ENCODE assay signal across 30 cellular contexts in genomic region chr11:116712428-116712827, GRCh38.
"Had no signal": no experiment of that assay in that cellular context is flagged by ENCODE, and none has a peak within 500 bp of the region (broad histone marks: within the 10 kb centered on the region; RNA-seq: fewer than 3 reads in every experiment).

No MANE protein-coding gene starts in this region.

- H3K36me3 ChIP-seq: adrenal gland, ascending aorta, breast epithelium, cardiac muscle cell, colonic mucosa, esophagus muscularis mucosa, gastroesophageal sphincter had no signal

- ATAC-seq: activated CD4-positive, CD25-positive, alpha-beta regulatory T cell treated with anti-CD3 and anti-CD28 coated beads, Interleukin-2, amount 50 U/mL, for 24 hours; activated CD8-positive, alpha-beta memory T cell treated with anti-CD3 and anti-CD28 coated beads, Interleukin-2, amount 10 ng/mL, durations not matched to agents 7 days and 5 days; activated CD8-positive, alpha-beta T cell treated with anti-CD3 and anti-CD28 coated beads, Interleukin-2, amount 10 ng/mL, durations not matched to agents 7 days and 5 days; activated naive CD8-positive, alpha-beta T cell treated with anti-CD3 and anti-CD28 coated beads, Interleukin-2, amount 50 U/mL, for 24 hours; gastroesophageal sphincter had no signal

- DNase-seq: activated B cell treated with CpG ODN at 0.5 μM for 24 hours; activated CD4-positive, alpha-beta memory T cell treated with anti-CD3 and anti-CD28 coated beads for 36 hours; activated CD4-positive, alpha-beta T cell treated with anti-CD3 and anti-CD28 coated beads for 48 hours; activated CD4-positive, alpha-beta T cell treated with anti-CD3 and anti-CD28 coated beads, Interleukin-2, amount 50 U/mL, for 1 hour; activated CD8-positive, alpha-beta memory T cell treated with anti-CD3 and anti-CD28 coated beads, Interleukin-2, amount 10 ng/mL, durations not matched to agents 7 days and 5 days; activated CD8-positive, alpha-beta memory T cell treated with anti-CD3 and anti-CD28 coated beads, Interleukin-2, amount 50 U/mL, for 4 hours; activated CD8-positive, alpha-beta T cell treated with anti-CD3 and anti-CD28 coated beads, Interleukin-2, amount 10 ng/mL, durations not matched to agents 7 days and 5 days; activated effector memory CD4-positive, alpha-beta T cell treated with anti-CD3 and anti-CD28 coated beads, Interleukin-2, amount 50 U/mL, for 16 hours; activated naive CD4-positive, alpha-beta T cell treated with anti-CD3 and anti-CD28 coated beads for 36 hours; activated naive CD8-positive, alpha-beta T cell treated with anti-CD3 and anti-CD28 coated beads for 36 hours; activated naive CD8-positive, alpha-beta T cell treated with anti-CD3 and anti-CD28 coated beads, Interleukin-2, amount 50 U/mL, for 24 hours; activated T-cell treated with anti-CD3 and anti-CD28 coated beads, Interleukin-2, amount 50 U/mL, for 1 hour; activated T-cell treated with anti-CD3 and anti-CD28 coated beads, Interleukin-2, amount 50 U/mL, for 48 hours; adrenal gland; amygdala; central memory CD4-positive, alpha-beta T cell; cerebellar nuclear complex; colonic mucosa; effector CD8-positive, alpha-beta T cell; foreskin melanocyte; head of caudate nucleus; T-helper 2 cell had no signal

- H3K4me1 ChIP-seq: adrenal gland, ascending aorta, breast epithelium, colonic mucosa, esophagus muscularis mucosa, gastroesophageal sphincter had no signal

- H3K27me3 ChIP-seq: adrenal gland, ascending aorta, cardiac muscle cell, colonic mucosa had no signal

- H3K27ac ChIP-seq: adrenal gland, ascending aorta, breast epithelium, cardiac muscle cell, colonic mucosa, epithelial cell of prostate, esophagus muscularis mucosa, gastroesophageal sphincter, VCaP had no signal

- H3K9me3 ChIP-seq: adrenal gland, ascending aorta, breast epithelium, colonic mucosa, esophagus muscularis mucosa had no signal

- H3K4me3 ChIP-seq: adrenal gland, ascending aorta, breast epithelium, cardiac muscle cell, colonic mucosa, esophagus muscularis mucosa, gastroesophageal sphincter had no signal
